Comparison of ENCODE assay signal across 1 cellular context in the genomic region with DNA sequence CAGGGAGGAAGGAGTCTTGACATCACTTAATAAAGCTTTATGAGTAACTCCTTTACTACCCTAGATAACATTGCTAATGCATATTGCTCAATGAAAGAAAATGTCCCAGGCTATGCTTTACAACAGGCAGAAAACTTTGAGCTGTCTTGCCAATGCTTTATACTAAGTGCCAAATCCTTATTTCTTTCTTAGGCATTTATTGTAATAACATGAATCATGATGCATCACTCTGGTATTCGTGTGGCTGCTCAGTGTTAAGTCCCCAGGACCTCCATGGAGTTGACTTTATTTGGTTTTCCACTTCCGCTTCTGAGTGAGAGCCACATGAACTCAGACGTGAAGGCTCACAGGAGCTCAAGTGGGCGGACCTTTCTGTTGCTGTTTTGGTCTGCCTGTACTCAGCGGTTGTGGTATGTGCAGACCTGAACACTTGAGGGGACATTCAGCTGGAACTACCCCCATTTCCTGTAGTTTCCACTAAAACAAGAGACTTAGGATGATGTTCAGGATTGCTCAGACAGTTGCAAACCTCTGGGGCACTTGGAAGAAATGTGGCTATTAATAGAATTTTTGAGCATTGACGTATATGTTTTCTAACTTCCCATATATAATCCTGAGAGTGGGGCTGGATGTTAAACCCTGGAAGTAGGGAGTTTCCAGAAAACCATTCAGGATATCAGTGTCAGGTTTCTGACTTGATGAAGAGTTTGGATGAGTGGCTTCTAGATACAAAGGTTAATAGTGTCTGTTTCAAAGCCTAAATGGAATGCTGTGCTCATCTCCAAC.
TF ChIP-seq lines count a peak whose summit lies in the region.

No MANE protein-coding gene starts in this region.

TF ChIP-seq in GM23338, 12 proteins besides CTCF, POLR2A, EP300 and RAD21 (continued from another document):
- TF ChIP-seq, protein P1, sequence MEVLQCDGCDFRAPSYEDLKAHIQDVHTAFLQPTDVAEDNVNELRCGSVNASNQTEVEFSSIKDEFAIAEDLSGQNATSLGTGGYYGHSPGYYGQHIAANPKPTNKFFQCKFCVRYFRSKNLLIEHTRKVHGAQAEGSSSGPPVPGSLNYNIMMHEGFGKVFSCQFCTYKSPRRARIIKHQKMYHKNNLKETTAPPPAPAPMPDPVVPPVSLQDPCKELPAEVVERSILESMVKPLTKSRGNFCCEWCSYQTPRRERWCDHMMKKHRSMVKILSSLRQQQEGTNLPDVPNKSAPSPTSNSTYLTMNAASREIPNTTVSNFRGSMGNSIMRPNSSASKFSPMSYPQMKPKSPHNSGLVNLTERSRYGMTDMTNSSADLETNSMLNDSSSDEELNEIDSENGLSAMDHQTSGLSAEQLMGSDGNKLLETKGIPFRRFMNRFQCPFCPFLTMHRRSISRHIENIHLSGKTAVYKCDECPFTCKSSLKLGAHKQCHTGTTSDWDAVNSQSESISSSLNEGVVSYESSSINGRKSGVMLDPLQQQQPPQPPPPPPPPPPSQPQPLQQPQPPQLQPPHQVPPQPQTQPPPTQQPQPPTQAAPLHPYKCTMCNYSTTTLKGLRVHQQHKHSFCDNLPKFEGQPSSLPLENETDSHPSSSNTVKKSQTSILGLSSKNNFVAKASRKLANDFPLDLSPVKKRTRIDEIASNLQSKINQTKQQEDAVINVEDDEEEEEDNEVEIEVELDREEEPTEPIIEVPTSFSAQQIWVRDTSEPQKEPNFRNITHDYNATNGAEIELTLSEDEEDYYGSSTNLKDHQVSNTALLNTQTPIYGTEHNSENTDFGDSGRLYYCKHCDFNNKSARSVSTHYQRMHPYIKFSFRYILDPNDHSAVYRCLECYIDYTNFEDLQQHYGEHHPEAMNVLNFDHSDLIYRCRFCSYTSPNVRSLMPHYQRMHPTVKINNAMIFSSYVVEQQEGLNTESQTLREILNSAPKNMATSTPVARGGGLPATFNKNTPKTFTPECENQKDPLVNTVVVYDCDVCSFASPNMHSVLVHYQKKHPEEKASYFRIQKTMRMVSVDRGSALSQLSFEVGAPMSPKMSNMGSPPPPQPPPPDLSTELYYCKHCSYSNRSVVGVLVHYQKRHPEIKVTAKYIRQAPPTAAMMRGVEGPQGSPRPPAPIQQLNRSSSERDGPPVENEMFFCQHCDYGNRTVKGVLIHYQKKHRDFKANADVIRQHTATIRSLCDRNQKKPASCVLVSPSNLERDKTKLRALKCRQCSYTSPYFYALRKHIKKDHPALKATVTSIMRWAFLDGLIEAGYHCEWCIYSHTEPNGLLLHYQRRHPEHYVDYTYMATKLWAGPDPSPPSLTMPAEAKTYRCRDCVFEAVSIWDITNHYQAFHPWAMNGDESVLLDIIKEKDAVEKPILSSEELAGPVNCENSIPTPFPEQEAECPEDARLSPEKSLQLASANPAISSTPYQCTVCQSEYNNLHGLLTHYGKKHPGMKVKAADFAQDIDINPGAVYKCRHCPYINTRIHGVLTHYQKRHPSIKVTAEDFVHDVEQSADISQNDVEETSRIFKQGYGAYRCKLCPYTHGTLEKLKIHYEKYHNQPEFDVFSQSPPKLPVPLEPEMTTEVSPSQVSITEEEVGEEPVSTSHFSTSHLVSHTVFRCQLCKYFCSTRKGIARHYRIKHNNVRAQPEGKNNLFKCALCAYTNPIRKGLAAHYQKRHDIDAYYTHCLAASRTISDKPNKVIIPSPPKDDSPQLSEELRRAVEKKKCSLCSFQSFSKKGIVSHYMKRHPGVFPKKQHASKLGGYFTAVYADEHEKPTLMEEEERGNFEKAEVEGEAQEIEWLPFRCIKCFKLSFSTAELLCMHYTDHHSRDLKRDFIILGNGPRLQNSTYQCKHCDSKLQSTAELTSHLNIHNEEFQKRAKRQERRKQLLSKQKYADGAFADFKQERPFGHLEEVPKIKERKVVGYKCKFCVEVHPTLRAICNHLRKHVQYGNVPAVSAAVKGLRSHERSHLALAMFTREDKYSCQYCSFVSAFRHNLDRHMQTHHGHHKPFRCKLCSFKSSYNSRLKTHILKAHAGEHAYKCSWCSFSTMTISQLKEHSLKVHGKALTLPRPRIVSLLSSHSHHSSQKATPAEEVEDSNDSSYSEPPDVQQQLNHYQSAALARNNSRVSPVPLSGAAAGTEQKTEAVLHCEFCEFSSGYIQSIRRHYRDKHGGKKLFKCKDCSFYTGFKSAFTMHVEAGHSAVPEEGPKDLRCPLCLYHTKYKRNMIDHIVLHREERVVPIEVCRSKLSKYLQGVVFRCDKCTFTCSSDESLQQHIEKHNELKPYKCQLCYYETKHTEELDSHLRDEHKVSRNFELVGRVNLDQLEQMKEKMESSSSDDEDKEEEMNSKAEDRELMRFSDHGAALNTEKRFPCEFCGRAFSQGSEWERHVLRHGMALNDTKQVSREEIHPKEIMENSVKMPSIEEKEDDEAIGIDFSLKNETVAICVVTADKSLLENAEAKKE (CRISPR knock-in tag; IDR thresholded peaks at IDR 0.05), result no peak
- TF ChIP-seq ZNF114 (CRISPR knock-in tag; IDR thresholded peaks at IDR 0.05) (no peak), POLR2AphosphoS5 (IDR thresholded peaks at IDR 0.05; ENCODE audit: low read depth) (no peak), EZH2phosphoT487 (IDR thresholded peaks at IDR 0.05; ENCODE audit: unreplicated experiment) (no peak), JUNB (IDR thresholded peaks at IDR 0.05; ENCODE audit: unreplicated experiment) (no peak)
- TF ChIP-seq, protein P2, sequence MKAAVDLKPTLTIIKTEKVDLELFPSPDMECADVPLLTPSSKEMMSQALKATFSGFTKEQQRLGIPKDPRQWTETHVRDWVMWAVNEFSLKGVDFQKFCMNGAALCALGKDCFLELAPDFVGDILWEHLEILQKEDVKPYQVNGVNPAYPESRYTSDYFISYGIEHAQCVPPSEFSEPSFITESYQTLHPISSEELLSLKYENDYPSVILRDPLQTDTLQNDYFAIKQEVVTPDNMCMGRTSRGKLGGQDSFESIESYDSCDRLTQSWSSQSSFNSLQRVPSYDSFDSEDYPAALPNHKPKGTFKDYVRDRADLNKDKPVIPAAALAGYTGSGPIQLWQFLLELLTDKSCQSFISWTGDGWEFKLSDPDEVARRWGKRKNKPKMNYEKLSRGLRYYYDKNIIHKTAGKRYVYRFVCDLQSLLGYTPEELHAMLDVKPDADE (IDR thresholded peaks at IDR 0.05), result no peak
TF ChIP-seq in GM23338: peak in this region for 0.
